19 cellular contexts compared by ENCODE assay signal in the genomic region with DNA sequence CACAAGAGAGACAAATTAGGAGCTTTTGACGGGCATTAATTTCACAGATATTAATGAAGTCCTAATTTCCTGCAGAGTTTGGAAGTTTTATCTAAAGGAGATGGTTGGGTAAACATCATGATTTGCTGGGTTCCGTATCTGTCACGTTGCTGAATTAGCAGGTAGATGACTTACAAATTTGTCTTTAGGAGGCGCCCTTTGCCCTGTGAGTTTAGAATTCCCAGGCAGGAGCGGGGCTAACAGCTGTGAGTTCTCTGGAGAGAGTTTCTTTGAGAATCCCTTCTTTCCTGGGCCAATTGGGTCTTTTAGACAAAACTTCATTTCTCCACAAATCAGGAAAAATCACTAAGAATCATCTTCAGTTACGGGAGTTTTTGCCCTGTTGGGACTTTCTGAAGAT.
DNase-seq lines count a peak whose midpoint lies in the region; ATAC-seq and TF ChIP-seq lines count a peak whose summit lies in the region.
"Had no signal": no experiment of that assay in that cellular context is flagged by ENCODE, and none has a peak within 500 bp of the region (broad histone marks: within the 10 kb centered on the region; RNA-seq: fewer than 3 reads in every experiment).

No MANE protein-coding gene starts in this region.

- intact Hi-C loops in PC-9 (cut with micrococcal nuclease; ENCODE audit: unreplicated experiment) = no loop called here

- BruUV-seq in PC-9 (replicated peaks; lab: Mats Ljungman, UMichigan) = no TSS peak

- H3K36me3 ChIP-seq in GM23338 (ENCODE audit: insufficient read depth) (0 out of 2 replicates have a peak, but pooled peaks cover 5% of the 10 kb centered on the region), PC-9 (ENCODE audit: low read depth) (no peaks in the 10 kb centered on the region)
- H3K36me3 ChIP-seq: breast epithelium, lower lobe of right lung, right atrium auricular region had no signal

- no peak overlapping the region for H3K4me3 Mint-ChIP-seq in GM23338
- H3K4me3 Mint-ChIP-seq in central memory CD8-positive, alpha-beta T cell = no peak overlapping the region
- peak overlapping the region in 2 of 10 donors; percentile 46 to 53 for H3K4me3 Mint-ChIP-seq in naive thymus-derived CD8-positive, alpha-beta T cell

- peaks cover 13% of the 10 kb centered on the region; the same call in 1 of the 2 replicates for H4K20me1 ChIP-seq in GM23338 (replicated peaks; ENCODE audit: insufficient read depth)
- no peaks in the 10 kb centered on the region for H4K20me1 ChIP-seq in PC-9 (ENCODE audit: insufficient read depth)

- H2AFZ ChIP-seq in GM23338 (no peak overlapping the region), PC-9 (no peak overlapping the region)

- CTCF ChIA-PET in PC-9 (lab: Charles Lee) = no interaction called here

- DNase-seq in GM23338 (ENCODE audit: low spot score) (peak; percentile 71), PC-9 (no peak), NCI-H187 treated with DMSO at 0.1 percent for 48 hours (lab: John Stamatoyannopoulos, UW) (no peak)
- no peak for DNase-seq in central memory CD8-positive, alpha-beta T cell (ENCODE audit: low spot score in 2 of 2)
- DNase-seq in naive thymus-derived CD8-positive, alpha-beta T cell = no peak
- DNase-seq: activated CD4-positive, alpha-beta T cell treated with anti-CD3 and anti-CD28 coated beads for 48 hours; DMS79 treated with DMSO at 0.1 percent for 48 hours; lower lobe of right lung; MV-4-11; NCI-H187; occipital lobe; testis had no signal

- peaks cover 18% of the 10 kb centered on the region for H3K4me1 Mint-ChIP-seq in GM23338
- peaks cover 89% of the 10 kb centered on the region for H3K4me1 Mint-ChIP-seq in central memory CD8-positive, alpha-beta T cell
- peaks cover 47 to 89% (median 84%) of the 10 kb centered on the region in 4 donors for H3K4me1 Mint-ChIP-seq in naive thymus-derived CD8-positive, alpha-beta T cell

- H3K4me3 ChIP-seq in GM23338 = no peak overlapping the region
- no peak overlapping the region for H3K4me3 ChIP-seq in PC-9
- H3K4me3 ChIP-seq: breast epithelium, coronary artery, lower lobe of right lung, right atrium auricular region, testis had no signal

- no peak overlapping the region for H3K27ac Mint-ChIP-seq in GM23338
- peak overlapping the region; percentile 75 for H3K27ac Mint-ChIP-seq in central memory CD8-positive, alpha-beta T cell (ENCODE audit: low read depth)
- H3K27ac Mint-ChIP-seq in naive thymus-derived CD8-positive, alpha-beta T cell = peak overlapping the region; percentile 23 to 82 (median 62)
- H3K27ac Mint-ChIP-seq: activated T-helper 2 cell treated with anti-CD3 and anti-CD28 coated beads, Interferon-gamma antibody, Interleukin-2, Interleukin-4, amounts not matched to agents 10 μg/mL and 5 μg/mL and 100 μg/mL, durations not matched to agents 14 hours and 24 hours and 36 hours had no signal

- H3K9me3 ChIP-seq in PC-9 (ENCODE audit: insufficient read depth, low read depth) = no peaks in the 10 kb centered on the region
- H3K9me3 ChIP-seq: breast epithelium, lower lobe of right lung, right atrium auricular region, testis had no signal

- H3K27ac ChIP-seq in C4-2B (no peak overlapping the region), GM23338 (ENCODE audit: low read depth) (peak overlapping the region; percentile 29; the same call in 1 of the 2 replicates), PC-9 (no peak overlapping the region)
- H3K27ac ChIP-seq: breast epithelium, coronary artery, lower lobe of right lung, right atrium auricular region, testis had no signal

- peak; percentile 84 for ATAC-seq in GM23338
- ATAC-seq in central memory CD8-positive, alpha-beta T cell (replicated peaks; ENCODE audit: extremely low read depth, poor library complexity, severe bottlenecking) = no peak
- no peak for ATAC-seq in naive thymus-derived CD8-positive, alpha-beta T cell
- no peak for ATAC-seq in GM21423 (IDR thresholded peaks at IDR 0.05; ENCODE audit: unreplicated experiment)
- ATAC-seq in HG03135 (IDR thresholded peaks at IDR 0.05; ENCODE audit: unreplicated experiment) = no peak
- ATAC-seq: lower lobe of right lung had no signal

- POLR2A ChIA-PET in naive thymus-derived CD8-positive, alpha-beta T cell (lab: Charles Lee) = interaction anchor here (1.4 to 4.3 kb wide), 3 partner anchors 13 to 62 kb away, joined by 4 to 24 read pairs (median 6); no protein-coding TSS in a partner anchor
- POLR2A ChIA-PET in PC-9 (lab: Charles Lee; ENCODE audit: unreplicated experiment) = no interaction called here

- TF ChIP-seq CTCF in C4-2B (conservative IDR thresholded peaks at IDR 0.05) = 0 out of 2 replicates have a peak, but pooled peaks have one; percentile 5
- peak; percentile 47 to 72 for TF ChIP-seq CTCF in GM23338 (conservative IDR thresholded peaks at IDR 0.05; ENCODE audit: low read depth in 2 of 2)
- TF ChIP-seq CTCF in PC-9 (conservative IDR thresholded peaks at IDR 0.05) = no peak

- no peaks in the 10 kb centered on the region for H3F3A ChIP-seq in GM23338 (replicated peaks; ENCODE audit: low read depth)
- H3F3A ChIP-seq in PC-9 (ENCODE audit: insufficient read depth, low read depth) = no peaks in the 10 kb centered on the region

- peaks cover 21% of the 10 kb centered on the region for H3K36me3 Mint-ChIP-seq in GM23338 (ENCODE audit: low read depth)
- H3K36me3 Mint-ChIP-seq in central memory CD8-positive, alpha-beta T cell (ENCODE audit: insufficient read depth) = peaks cover 16% of the 10 kb centered on the region
- peaks cover 2 to 56% (median 26%) of the 10 kb centered on the region in 3 donors for H3K36me3 Mint-ChIP-seq in naive thymus-derived CD8-positive, alpha-beta T cell

- no peaks in the 10 kb centered on the region for H3K9me2 ChIP-seq in GM23338 (ENCODE audit: insufficient read depth)
- no peaks in the 10 kb centered on the region for H3K9me2 ChIP-seq in PC-9 (ENCODE audit: insufficient read depth)

- H3K4me2 ChIP-seq in GM23338 (no peak overlapping the region), PC-9 (no peak overlapping the region)

- no peaks in the 10 kb centered on the region; the same call in 1 of the 2 replicates for H3K79me2 ChIP-seq in GM23338 (replicated peaks; ENCODE audit: insufficient read depth)
- H3K79me2 ChIP-seq in PC-9 (ENCODE audit: low read depth) = no peaks in the 10 kb centered on the region

- peaks cover 1% of the 10 kb centered on the region for H3K27me3 Mint-ChIP-seq in GM23338 (ENCODE audit: insufficient read depth, low read depth, poor library complexity)
- H3K27me3 Mint-ChIP-seq in central memory CD8-positive, alpha-beta T cell = no peaks in the 10 kb centered on the region
- no peaks in the 10 kb centered on the region for H3K27me3 Mint-ChIP-seq in naive thymus-derived CD8-positive, alpha-beta T cell

- H3K9me3 Mint-ChIP-seq in GM23338 = peaks cover 5% of the 10 kb centered on the region; the same call in 2 of the 3 replicates
- no peaks in the 10 kb centered on the region for H3K9me3 Mint-ChIP-seq in central memory CD8-positive, alpha-beta T cell
- H3K9me3 Mint-ChIP-seq in naive thymus-derived CD8-positive, alpha-beta T cell = peaks cover 0 to 1% (median 0%) of the 10 kb centered on the region in 9 donors

- no peaks in the 10 kb centered on the region for H3K27me3 ChIP-seq in GM23338 (ENCODE audit: insufficient read depth)
- H3K27me3 ChIP-seq in PC-9 (ENCODE audit: insufficient read depth, low read depth) = no peaks in the 10 kb centered on the region
- H3K27me3 ChIP-seq: breast epithelium, right atrium auricular region, testis had no signal

- no peaks in the 10 kb centered on the region; the same call in 1 of the 2 replicates for H3K4me1 ChIP-seq in GM23338 (ENCODE audit: insufficient read depth)
- H3K4me1 ChIP-seq in PC-9 (replicated peaks; ENCODE audit: insufficient read depth) = no peaks in the 10 kb centered on the region
- H3K4me1 ChIP-seq: breast epithelium, right atrium auricular region, testis had no signal

TF ChIP-seq in GM23338, 12 proteins besides CTCF, POLR2A, EP300 and RAD21:
- TF ChIP-seq EZH2phosphoT487 (IDR thresholded peaks at IDR 0.05; ENCODE audit: unreplicated experiment) = no peak
- no peak for TF ChIP-seq STAT1 (IDR thresholded peaks at IDR 0.05; ENCODE audit: unreplicated experiment)
- no peak for TF ChIP-seq ZNF331 (CRISPR knock-in tag; IDR thresholded peaks at IDR 0.05; ENCODE audit: low read depth)
